In the genomic region with DNA sequence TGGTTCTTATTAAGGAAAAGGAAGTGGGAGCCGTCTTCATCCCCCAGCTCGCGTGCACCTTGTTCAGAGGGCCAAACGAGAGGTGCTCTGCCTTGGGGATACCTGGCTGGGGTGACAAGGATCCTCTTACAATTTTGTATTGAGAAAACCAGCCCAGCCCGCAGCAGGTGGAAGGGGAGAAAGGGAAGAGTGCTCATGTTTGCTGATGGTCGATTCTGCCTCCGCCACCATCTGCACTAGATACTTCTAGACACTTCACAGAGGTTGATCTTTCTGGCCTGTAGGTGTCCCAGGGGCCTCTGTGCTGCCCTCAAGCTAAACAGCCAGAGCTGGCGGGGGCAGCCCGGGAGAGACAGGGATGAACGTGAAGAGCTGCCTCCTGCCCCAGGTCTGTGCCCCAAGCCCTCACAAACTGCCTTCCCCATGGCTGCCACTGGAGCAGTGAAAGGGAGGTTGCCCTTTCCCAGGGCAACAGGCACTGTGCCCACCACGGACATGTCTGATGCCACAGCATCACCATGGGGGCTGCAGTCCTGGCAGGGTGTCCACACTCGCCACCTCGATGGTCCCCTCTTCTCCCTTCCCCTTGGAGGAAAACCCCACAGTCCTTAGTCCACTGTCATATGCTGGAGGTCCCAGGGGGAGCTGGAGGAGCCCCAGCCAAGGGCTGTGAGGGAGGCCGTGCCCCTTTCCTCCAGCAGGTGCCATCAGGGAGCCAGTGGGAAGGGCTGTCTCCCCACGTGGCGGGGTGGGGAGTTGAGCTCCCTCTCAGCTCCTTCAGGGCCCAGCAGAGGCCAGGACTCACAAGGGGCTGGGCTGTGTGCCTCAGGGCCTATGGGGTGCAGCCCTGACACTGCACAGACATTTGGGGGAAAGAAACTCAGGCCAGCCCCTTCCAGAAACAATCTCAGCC, we compare ENCODE assay signal across 9 cellular contexts. TPM values are rescaled to one million over a fixed set of nuclear protein-coding genes. Genes with fewer than 3 reads are reported as not detected.
DNase-seq lines count a peak whose midpoint lies in the region; ATAC-seq and TF ChIP-seq lines count a peak whose summit lies in the region.
"Had no signal": no experiment of that assay in that cellular context is flagged by ENCODE, and none has a peak within 500 bp of the region (broad histone marks: within the 10 kb centered on the region; RNA-seq: fewer than 3 reads in every experiment).

No MANE protein-coding gene starts in this region.

- H3K9me3 ChIP-seq in WERI-Rb-1 (ENCODE audit: severe bottlenecking) (no peaks in the 10 kb centered on the region), left lung (no peaks in the 10 kb centered on the region)

- peaks cover 32% of the 10 kb centered on the region for H3K36me3 ChIP-seq in WERI-Rb-1
- H3K36me3 ChIP-seq in left lung = peaks cover 4 to 50% of the 10 kb centered on the region in 2 donors

- H3K9me3 Mint-ChIP-seq in HFFc6 = no peaks in the 10 kb centered on the region

- TF ChIP-seq CTCF in HFFc6 (IDR thresholded peaks at IDR 0.05) = peak; percentile 68
- peak; percentile 76 for TF ChIP-seq CTCF in WERI-Rb-1 (IDR thresholded peaks at IDR 0.05; ENCODE audit: low read depth, low read length)
- no peak for TF ChIP-seq CTCF in left lung (IDR thresholded peaks at IDR 0.05)

- H3K27me3 ChIP-seq in WERI-Rb-1 (ENCODE audit: insufficient read depth, low read depth, severe bottlenecking) = no peaks in the 10 kb centered on the region
- H3K27me3 ChIP-seq in left lung = no peaks in the 10 kb centered on the region

- no peak for ATAC-seq in left lung
- ATAC-seq in GM21529 (IDR thresholded peaks at IDR 0.05; ENCODE audit: unreplicated experiment) = no peak
- no peak for ATAC-seq in GM18511 (IDR thresholded peaks at IDR 0.05; ENCODE audit: unreplicated experiment)

- DNase-seq in COLO668 (lab: John Stamatoyannopoulos, UW; ENCODE audit: unreplicated experiment) (peak; percentile 27), HFFc6 (peak; percentile 23), WERI-Rb-1 (peak; percentile 73), left lung (no peak), hippocampal formation (lab: John Stamatoyannopoulos, UW) (no peak), AG08396 (ENCODE audit: low spot score) (no peak)
- DNase-seq: NCI-H1694 treated with DMSO at 0.1 percent for 48 hours had no signal

- H3K4me1 Mint-ChIP-seq in HFFc6 (ENCODE audit: low read depth) = peaks cover 24% of the 10 kb centered on the region

- H3K4me3 Mint-ChIP-seq in HFFc6 = no peak overlapping the region

- H3K27ac ChIP-seq in WERI-Rb-1 (no peak overlapping the region), left lung (peak overlapping the region; percentile 58 to 70)

- no peak overlapping the region for H3K4me3 ChIP-seq in WERI-Rb-1 (ENCODE audit: low read depth, low read length)
- H3K4me3 ChIP-seq in left lung = no peak overlapping the region

- no peaks in the 10 kb centered on the region for H3K36me3 Mint-ChIP-seq in HFFc6 (ENCODE audit: low read depth)

- peaks cover 8 to 44% of the 10 kb centered on the region in 2 donors for H3K4me1 ChIP-seq in left lung

- H3K27me3 Mint-ChIP-seq in HFFc6 (ENCODE audit: insufficient read depth) = peaks cover 3% of the 10 kb centered on the region; the same call in 1 of the 2 replicates

- no peak overlapping the region for H3K27ac Mint-ChIP-seq in HFFc6

- intact Hi-C loops in left lung (cut with DNase I) = no loop called here

RNA-seq across cellular contexts. Expression of a gene that starts 8.1 kb away (rescaled TPM):
- 10 to 100 TPM; 24.4 to 30.9 (median 27.0) TPM for total RNA-seq in HFFc6 (2021; fragmentation: NEBNext Ultra II Directional; extraction: Animal tissue kit (Norgen Biotek cat#: 25700))
- 10 to 100 TPM; 26.3 to 27.9 TPM for total RNA-seq in left lung

RNA-seq across cellular contexts. Expression of a gene that starts 12.9 kb away (rescaled TPM):
- total RNA-seq in HFFc6 (2021; fragmentation: NEBNext Ultra II Directional; extraction: Animal tissue kit (Norgen Biotek cat#: 25700)) = not detected
- total RNA-seq in left lung = 1 to 10 TPM in 1 of 2 donors, under 1 TPM in 1; 0.32 to 5.8 TPM

RNA-seq across cellular contexts. Expression of a gene that starts 28.3 kb away (rescaled TPM):
- 1 to 10 TPM; 1.9 to 6.4 (median 2.4) TPM for total RNA-seq in HFFc6 (2021; fragmentation: NEBNext Ultra II Directional; extraction: Animal tissue kit (Norgen Biotek cat#: 25700))
- total RNA-seq in left lung = 1 to 10 TPM; 7.0 to 8.4 TPM

RNA-seq across cellular contexts. Expression of a gene that starts 52.5 kb away (rescaled TPM):
- total RNA-seq in HFFc6 (2021; fragmentation: NEBNext Ultra II Directional; extraction: Animal tissue kit (Norgen Biotek cat#: 25700)) = 10 to 100 TPM; 76.6 to 93.4 (median 78.6) TPM
- 10 to 100 TPM; 66.0 to 71.4 TPM for total RNA-seq in left lung

RNA-seq across cellular contexts. Expression of a gene that starts 59.2 kb away (rescaled TPM):
- total RNA-seq in HFFc6 (2021; fragmentation: NEBNext Ultra II Directional; extraction: Animal tissue kit (Norgen Biotek cat#: 25700)) = 100 to 1,000 TPM; 202 to 234 (median 210) TPM
- 100 to 1,000 TPM; 123 to 147 TPM for total RNA-seq in left lung

Comparison
In these comparisons a context has a peak if more than half of its experiments do, and no peak if none do; other contexts are left out.
1. DNase-seq: peak in COLO668 (single experiment), HFFc6 (single experiment) and WERI-Rb-1 (single experiment); none in left lung (0 of 2), hippocampal formation (0 of 2) and AG08396 (single experiment).
2. CTCF ChIP-seq: peak in HFFc6 (single experiment) and WERI-Rb-1 (single experiment); none in left lung (0 of 2).